In the genomic region with DNA sequence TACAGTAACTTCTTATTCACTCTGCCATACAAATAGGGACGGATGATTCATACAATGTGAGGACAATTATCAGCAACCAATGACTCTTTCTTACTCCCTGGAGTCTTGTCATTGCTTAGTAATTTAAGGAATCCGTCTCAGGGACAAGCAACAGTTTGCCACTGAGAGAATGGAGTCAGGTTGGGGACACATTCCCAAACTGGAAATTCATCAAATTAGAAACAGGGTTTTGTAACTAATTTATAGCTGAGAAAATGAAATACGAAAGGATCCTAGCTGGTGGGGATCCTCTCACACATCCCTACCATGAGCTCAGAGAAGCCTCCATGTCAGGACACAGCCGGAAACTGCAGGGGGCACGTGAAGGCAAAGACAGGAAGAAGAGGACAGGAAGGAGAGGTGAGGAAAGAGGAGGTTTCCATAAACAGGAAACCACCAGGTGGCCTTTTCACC, we compare ENCODE assay signal across 1 cellular context.
A peak's percentile ranks its signal among the peaks of the same experiment; 100 is the strongest.
TF ChIP-seq lines count a peak whose summit lies in the region.

No MANE protein-coding gene starts in this region.

TF ChIP-seq in IMR-90, 13 proteins besides CTCF, POLR2A, EP300 and RAD21:
- no peak for TF ChIP-seq MXI1 (IDR thresholded peaks at IDR 0.05; ENCODE audit: borderline replicate concordance, low read depth, low read length)
- TF ChIP-seq FOS (IDR thresholded peaks at IDR 0.05; ENCODE audit: low read depth, low read length): peak; percentile 14; the same call in 1 of the 2 replicates
